Comparison of ENCODE assay signal across 8 cellular contexts in genomic region chr14:100065942-100066574, GRCh38. TPM values are rescaled to one million over a fixed set of nuclear protein-coding genes. Genes with fewer than 3 reads are reported as not detected.
A peak's percentile ranks its signal among the peaks of the same experiment; 100 is the strongest.
DNase-seq lines count a peak whose midpoint lies in the region; ATAC-seq, FAIRE-seq and TF ChIP-seq lines count a peak whose summit lies in the region.

No MANE protein-coding gene starts in this region.

- peak; percentile 66 for TF ChIP-seq POLR2A in GM19193 (IDR thresholded peaks at IDR 0.05; ENCODE audit: extremely low read depth, insufficient read depth, insufficient read length)

- no peaks in the 10 kb centered on the region for H3K27me3 Mint-ChIP-seq in activated CD8-positive, alpha-beta T cell treated with anti-CD3 and anti-CD28 coated beads, Interleukin-2, amount 10 ng/mL, durations not matched to agents 7 days and 5 days (ENCODE audit: low read depth)
- H3K27me3 Mint-ChIP-seq in immature natural killer cell (ENCODE audit: low read depth in 3 of 3) = peaks cover 20 to 47% (median 32%) of the 10 kb centered on the region in 3 donors
- H3K27me3 Mint-ChIP-seq in stimulated activated naive CD8-positive, alpha-beta T cell treated with anti-CD3 and anti-CD28 coated beads, Interleukin-15, Interleukin-2, amounts not matched to agents 100 ng/mL and 50 ng/mL, for 24 hours = no peaks in the 10 kb centered on the region

- peaks cover 57% of the 10 kb centered on the region for H3K36me3 Mint-ChIP-seq in activated CD8-positive, alpha-beta T cell treated with anti-CD3 and anti-CD28 coated beads, Interleukin-2, amount 10 ng/mL, durations not matched to agents 7 days and 5 days (ENCODE audit: low read depth)
- peaks cover 5 to 22% (median 13%) of the 10 kb centered on the region in 3 donors for H3K36me3 Mint-ChIP-seq in immature natural killer cell
- peaks cover 31% of the 10 kb centered on the region for H3K36me3 Mint-ChIP-seq in stimulated activated naive CD8-positive, alpha-beta T cell treated with anti-CD3 and anti-CD28 coated beads, Interleukin-15, Interleukin-2, amounts not matched to agents 100 ng/mL and 50 ng/mL, for 24 hours (ENCODE audit: low read depth)

- ATAC-seq in HG03442 (IDR thresholded peaks at IDR 0.05; ENCODE audit: unreplicated experiment) = peak; percentile 28
- peak; percentile 24 for ATAC-seq in activated CD8-positive, alpha-beta T cell treated with anti-CD3 and anti-CD28 coated beads, Interleukin-2, amount 10 ng/mL, durations not matched to agents 7 days and 5 days

- no peak for FAIRE-seq in HTR-8/SVneo (lab: Jason Lieb, UNC)

- peak; percentile 92 for DNase-seq in activated CD8-positive, alpha-beta T cell treated with anti-CD3 and anti-CD28 coated beads, Interleukin-2, amount 10 ng/mL, durations not matched to agents 7 days and 5 days
- peak; percentile 92 to 94 (median 93) for DNase-seq in immature natural killer cell
- no peak for DNase-seq in SHP77 treated with DMSO at 0.1 percent for 48 hours (lab: John Stamatoyannopoulos, UW)
- DNase-seq in DMS153 (lab: John Stamatoyannopoulos, UW) = no peak
- no peak for DNase-seq in HTR-8/SVneo (ENCODE audit: insufficient read length, low spot score)

- H3K9me3 Mint-ChIP-seq in activated CD8-positive, alpha-beta T cell treated with anti-CD3 and anti-CD28 coated beads, Interleukin-2, amount 10 ng/mL, durations not matched to agents 7 days and 5 days (ENCODE audit: insufficient read depth) = no peaks in the 10 kb centered on the region
- no peaks in the 10 kb centered on the region for H3K9me3 Mint-ChIP-seq in immature natural killer cell
- H3K9me3 Mint-ChIP-seq in stimulated activated naive CD8-positive, alpha-beta T cell treated with anti-CD3 and anti-CD28 coated beads, Interleukin-15, Interleukin-2, amounts not matched to agents 100 ng/mL and 50 ng/mL, for 24 hours = no peaks in the 10 kb centered on the region

- H3K27ac Mint-ChIP-seq in activated CD8-positive, alpha-beta T cell treated with anti-CD3 and anti-CD28 coated beads, Interleukin-2, amount 10 ng/mL, durations not matched to agents 7 days and 5 days = peak overlapping the region; percentile 97
- H3K27ac Mint-ChIP-seq in immature natural killer cell = peak overlapping the region; percentile 98 to 100 (median 100)
- peak overlapping the region; percentile 98 for H3K27ac Mint-ChIP-seq in stimulated activated naive CD8-positive, alpha-beta T cell treated with anti-CD3 and anti-CD28 coated beads, Interleukin-15, Interleukin-2, amounts not matched to agents 100 ng/mL and 50 ng/mL, for 24 hours

- peak overlapping the region; percentile 91 for H3K4me3 Mint-ChIP-seq in activated CD8-positive, alpha-beta T cell treated with anti-CD3 and anti-CD28 coated beads, Interleukin-2, amount 10 ng/mL, durations not matched to agents 7 days and 5 days
- peak overlapping the region; percentile 89 to 98 (median 97) for H3K4me3 Mint-ChIP-seq in immature natural killer cell
- H3K4me3 Mint-ChIP-seq in stimulated activated naive CD8-positive, alpha-beta T cell treated with anti-CD3 and anti-CD28 coated beads, Interleukin-15, Interleukin-2, amounts not matched to agents 100 ng/mL and 50 ng/mL, for 24 hours = peak overlapping the region; percentile 84

- CTCF ChIA-PET in activated CD8-positive, alpha-beta T cell treated with anti-CD3 and anti-CD28 coated beads, Interleukin-2, amount 10 ng/mL, durations not matched to agents 7 days and 5 days (lab: Charles Lee) = interaction anchor here (1.0 to 14.6 kb wide), 9 partner anchors 9 to 175 kb away, joined by 3 to 321 read pairs (median 38); no protein-coding TSS in a partner anchor

- peaks cover 41% of the 10 kb centered on the region for H3K4me1 Mint-ChIP-seq in activated CD8-positive, alpha-beta T cell treated with anti-CD3 and anti-CD28 coated beads, Interleukin-2, amount 10 ng/mL, durations not matched to agents 7 days and 5 days (ENCODE audit: low read depth)
- H3K4me1 Mint-ChIP-seq in immature natural killer cell = peaks cover 94 to 100% of the 10 kb centered on the region in 2 donors
- peaks cover 100% of the 10 kb centered on the region for H3K4me1 Mint-ChIP-seq in stimulated activated naive CD8-positive, alpha-beta T cell treated with anti-CD3 and anti-CD28 coated beads, Interleukin-15, Interleukin-2, amounts not matched to agents 100 ng/mL and 50 ng/mL, for 24 hours (ENCODE audit: low read depth)

- POLR2A ChIA-PET in activated CD8-positive, alpha-beta T cell treated with anti-CD3 and anti-CD28 coated beads, Interleukin-2, amount 10 ng/mL, durations not matched to agents 7 days and 5 days (lab: Charles Lee) = interaction anchor here (0.6 to 8.4 kb wide), 18 partner anchors 9 to 1758 kb away, joined by 3 to 170 read pairs (median 4); no protein-coding TSS in a partner anchor

RNA-seq across cellular contexts. Expression of gene EVL, which starts 0.8 kb away (rescaled TPM):
- 100 to 1,000 TPM; 863 to 926 TPM for total RNA-seq in activated CD8-positive, alpha-beta T cell treated with anti-CD3 and anti-CD28 coated beads, Interleukin-2, amount 10 ng/mL, durations not matched to agents 7 days and 5 days
- 100 to 1,000 TPM in 1 of 3 donors, 10 to 100 TPM in 2; 56.8 to 135 (median 76.3) TPM for polyA plus RNA-seq in immature natural killer cell

Comparison
In these comparisons a context has a peak if more than half of its experiments do, and no peak if none do; other contexts are left out.
1. DNase-seq: peak in activated CD8-positive, alpha-beta T cell treated with anti-CD3 and anti-CD28 coated beads, Interleukin-2, amount 10 ng/mL, durations not matched to agents 7 days and 5 days (single experiment) and immature natural killer cell (3 of 3); none in SHP77 treated with DMSO at 0.1 percent for 48 hours (single experiment), DMS153 (single experiment) and HTR-8/SVneo (single experiment).
2. Peak in every context shown above with its lines, with median percentiles within 50 percentile points of each other: H3K27ac Mint-ChIP-seq and H3K4me3 Mint-ChIP-seq.